11 cellular contexts compared by ENCODE assay signal in genomic region chr1:992336-992735, GRCh38. TPM values are rescaled to one million over a fixed set of nuclear protein-coding genes. Genes with fewer than 3 reads are reported as not detected.
"Had no signal": no experiment of that assay in that cellular context is flagged by ENCODE, and none has a peak within 500 bp of the region (broad histone marks: within the 10 kb centered on the region; RNA-seq: fewer than 3 reads in every experiment).

No MANE protein-coding gene starts in this region.

RNA-seq across cellular contexts. Expression of gene HES4, which starts 7.6 kb away (rescaled TPM):
- total RNA-seq: naive thymus-derived CD8-positive, alpha-beta T cell had no signal

RNA-seq across cellular contexts. Expression of gene PERM1, which starts 10.4 kb away (rescaled TPM):
- total RNA-seq: esophagus mucosa; frontal cortex; glomerular endothelial cell; mammary epithelial cell; naive thymus-derived CD8-positive, alpha-beta T cell; neural crest cell; osteocyte; pulmonary artery endothelial cell; sciatic nerve had no signal

RNA-seq across cellular contexts. Expression of gene PLEKHN1, which starts 26.1 kb away (rescaled TPM):
- total RNA-seq: frontal cortex, neural crest cell, skeletal muscle tissue, temporal lobe had no signal
